In genomic region chrX:65534450-65535292, GRCh38 we compare ENCODE assay signal across 8 cellular contexts. TPM values are rescaled to one million over a fixed set of nuclear protein-coding genes. Genes with fewer than 3 reads are reported as not detected.
A peak's percentile ranks its signal among the peaks of the same experiment; 100 is the strongest.
DNase-seq lines count a peak whose midpoint lies in the region; ATAC-seq, FAIRE-seq and TF ChIP-seq lines count a peak whose summit lies in the region.

TSS of gene LAS1L (minus strand) at chrX:65534787. CDS start at chrX:65534715, 72 bp downstream.

- DNase-seq in NCI-H2107 treated with DMSO at 0.1 percent for 48 hours (lab: John Stamatoyannopoulos, UW; ENCODE audit: unreplicated experiment): peak; percentile 85
- DNase-seq in body of pancreas: peak; percentile 90 to 94 (median 90)
- DNase-seq in iPS DF 4.7 (ENCODE audit: extremely low read depth, low spot score): peak; percentile 58
- peak; percentile 88 to 93 for DNase-seq in gastrocnemius medialis

- H3K27ac ChIP-seq in 22Rv1 (peak within 1 kb of the TSS; percentile 59), body of pancreas (peak within 1 kb of the TSS in 3 of 4 donors; percentile 14 to 77 (median 67)), gastrocnemius medialis (peak within 1 kb of the TSS; percentile 70 to 84 (median 76))

- H3K36me3 ChIP-seq in body of pancreas (replicated peaks in 1 of 2; ENCODE audit: insufficient read depth in 1 of 2, low read depth in 2 of 2) (no peaks in the 10 kb centered on the region), gastrocnemius medialis (peaks cover 0 to 7% of the 10 kb centered on the region in 2 donors)

- peak; percentile 48 for FAIRE-seq in TTC549 (lab: Jason Lieb, UNC)

- 1 to 14% methylated on average over 6 to 38 of the region's 50 CpGs for whole genome bisulfite sequencing in body of pancreas, 2 donors

- in situ Hi-C loops in gastrocnemius medialis (cut with MboI; ENCODE audit: low sequenced_read_pairs in 4 of 4): no loop called here

- H3K4me3 ChIP-seq in body of pancreas (peak within 1 kb of the TSS; percentile 63 to 68), gastrocnemius medialis (peak within 1 kb of the TSS; percentile 65 to 76 (median 74))

- TF ChIP-seq CTCF in 22Rv1 (IDR thresholded peaks at IDR 0.05) (no peak), body of pancreas (IDR thresholded peaks at IDR 0.05) (no peak), gastrocnemius medialis (IDR thresholded peaks at IDR 0.05 in 4 of 5, conservative IDR thresholded peaks at IDR 0.05 in 1 of 5) (no peak)

- H3K4me1 ChIP-seq in body of pancreas (peaks cover 12% of the 10 kb centered on the region), gastrocnemius medialis (peaks cover 4 to 12% of the 10 kb centered on the region in 2 donors)

- peak; percentile 99 for ATAC-seq in GM18520 (IDR thresholded peaks at IDR 0.05; ENCODE audit: unreplicated experiment)
- peak; percentile 99 for ATAC-seq in HG03064 (IDR thresholded peaks at IDR 0.05; ENCODE audit: low read depth, unreplicated experiment)
- peak; percentile 100 for ATAC-seq in body of pancreas
- peak; percentile 99 for ATAC-seq in gastrocnemius medialis

- intact Hi-C loops in body of pancreas (cut with DNase I): no loop called here
- intact Hi-C loops in gastrocnemius medialis (cut with DNase I; ENCODE audit: low total_unique reads): loop anchor here (10.0 kb wide), 1 partner anchor 1330 kb away; the partner anchor contains the start of gene AMER1

- H3K9me3 ChIP-seq in body of pancreas (no peaks in the 10 kb centered on the region), gastrocnemius medialis (no peaks in the 10 kb centered on the region)

- no peaks in the 10 kb centered on the region for H3K27me3 ChIP-seq in body of pancreas
- H3K27me3 ChIP-seq in gastrocnemius medialis: no peaks in the 10 kb centered on the region

- TF ChIP-seq POLR2A in body of pancreas (IDR thresholded peaks at IDR 0.05): peak; percentile 39 to 78 (median 71)
- peak; percentile 44 to 51 for TF ChIP-seq POLR2A in gastrocnemius medialis (IDR thresholded peaks at IDR 0.05)

RNA-seq across cellular contexts. Expression of gene LAS1L, which starts in this region (rescaled TPM):
- total RNA-seq in body of pancreas (10 to 100 TPM in 1 of 2 donors, 1 to 10 TPM in 1; 9.9 to 12.7 TPM), gastrocnemius medialis (1 to 10 TPM; 7.2 to 8.3 (median 7.6) TPM)

Comparison
In these comparisons a context has a peak if more than half of its experiments do, and no peak if none do; other contexts are left out.
1. Peak in every context shown above with its lines: DNase-seq, ATAC-seq, H3K4me3 ChIP-seq and H3K27ac ChIP-seq.